ENCODE assay signal across 14 cellular contexts in genomic region chr1:21100496-21100895, GRCh38.
DNase-seq lines count a peak whose midpoint lies in the region; ATAC-seq and TF ChIP-seq lines count a peak whose summit lies in the region.
"Had no signal": no experiment of that assay in that cellular context is flagged by ENCODE, and none has a peak within 500 bp of the region (broad histone marks: within the 10 kb centered on the region; RNA-seq: fewer than 3 reads in every experiment).

No MANE protein-coding gene starts in this region.

- H3K9me3 Mint-ChIP-seq in dendritic cell treated with granulocyte-macrophage colony-stimulating factor and Interleukin-4, amounts not matched to agents 40 ng/mL and 50 ng/mL, for 4 days: no peaks in the 10 kb centered on the region

- peak overlapping the region; percentile 81 for H3K27ac Mint-ChIP-seq in dendritic cell treated with granulocyte-macrophage colony-stimulating factor and Interleukin-4, amounts not matched to agents 40 ng/mL and 50 ng/mL, for 4 days

- peaks cover 39% of the 10 kb centered on the region for H3K4me1 Mint-ChIP-seq in dendritic cell treated with granulocyte-macrophage colony-stimulating factor and Interleukin-4, amounts not matched to agents 40 ng/mL and 50 ng/mL, for 4 days (ENCODE audit: low read depth)

- H3K4me3 ChIP-seq in right lobe of liver: no peak overlapping the region
- H3K4me3 ChIP-seq: GM12878 had no signal

- DNase-seq in AG20443 (ENCODE audit: low spot score) (peak; percentile 17), LHCN-M2 (ENCODE audit: low read depth) (peak; percentile 68), right lobe of liver (no peak), DMS114 treated with DMSO at 0.1 percent for 48 hours (lab: John Stamatoyannopoulos, UW; ENCODE audit: unreplicated experiment) (no peak), posterior vena cava (ENCODE audit: low spot score) (no peak), superior temporal gyrus (ENCODE audit: extremely low spot score) (no peak)
- DNase-seq: cortex of kidney, DND-41, left colon, NCI-H146, nucleus accumbens had no signal

- H3K27me3 Mint-ChIP-seq in dendritic cell treated with granulocyte-macrophage colony-stimulating factor and Interleukin-4, amounts not matched to agents 40 ng/mL and 50 ng/mL, for 4 days: no peaks in the 10 kb centered on the region

- H3K36me3 ChIP-seq in right lobe of liver: no peaks in the 10 kb centered on the region

- peak overlapping the region; percentile 13 for H3K4me3 Mint-ChIP-seq in dendritic cell treated with granulocyte-macrophage colony-stimulating factor and Interleukin-4, amounts not matched to agents 40 ng/mL and 50 ng/mL, for 4 days

- 30% methylated on average over 5 of the region's 5 CpGs for WGBS in right lobe of liver (ENCODE audit: insufficient coverage, low coverage, low lambda C conversion rate, missing lambda C conversion rate)

- H3K4me1 ChIP-seq in right lobe of liver: peaks cover 0 to 6% (median 0%) of the 10 kb centered on the region in 4 donors

- H3K27me3 ChIP-seq in right lobe of liver: no peaks in the 10 kb centered on the region

- H3K36me3 Mint-ChIP-seq in dendritic cell treated with granulocyte-macrophage colony-stimulating factor and Interleukin-4, amounts not matched to agents 40 ng/mL and 50 ng/mL, for 4 days (ENCODE audit: low read depth): peaks cover 46% of the 10 kb centered on the region

- no peak overlapping the region for H3K27ac ChIP-seq in right lobe of liver

- TF ChIP-seq POLR2A in right lobe of liver (IDR thresholded peaks at IDR 0.05): no peak

- no peak for TF ChIP-seq CTCF in right lobe of liver (IDR thresholded peaks at IDR 0.05)

- H3K9me3 ChIP-seq in right lobe of liver: no peaks in the 10 kb centered on the region

- intact Hi-C loops in dendritic cell treated with granulocyte-macrophage colony-stimulating factor and Interleukin-4, amounts not matched to agents 40 ng/mL and 50 ng/mL, for 4 days (cut with micrococcal nuclease): no loop called here
- intact Hi-C loops in right lobe of liver (cut with DNase I) (no loop called here), posterior vena cava (cut with DNase I) (no loop called here)

- ATAC-seq in right lobe of liver (peak; percentile 34 to 76 (median 72)), HG03432 (IDR thresholded peaks at IDR 0.05; ENCODE audit: unreplicated experiment) (no peak)
- ATAC-seq: GM12878, left colon had no signal

Comparison
In these comparisons a context has a peak if more than half of its experiments do, and no peak if none do; other contexts are left out.
1. DNase-seq: peak in AG20443 (single experiment) and LHCN-M2 (single experiment); none in right lobe of liver (0 of 3), DMS114 treated with DMSO at 0.1 percent for 48 hours (single experiment), posterior vena cava (single experiment) and superior temporal gyrus (single experiment).